Comparison of ENCODE assay signal across 12 cellular contexts in genomic region chr2:127733816-127734537, GRCh38.
DNase-seq lines count a peak whose midpoint lies in the region; ATAC-seq and TF ChIP-seq lines count a peak whose summit lies in the region.
"Had no signal": no experiment of that assay in that cellular context is flagged by ENCODE, and none has a peak within 500 bp of the region (broad histone marks: within the 10 kb centered on the region; RNA-seq: fewer than 3 reads in every experiment).

No MANE protein-coding gene starts in this region.

- peak overlapping the region; percentile 71 to 88 (median 82) for H3K27ac Mint-ChIP-seq in nephron

- peak; percentile 32 for DNase-seq in AG08396 (ENCODE audit: low spot score)
- peak; percentile 17 for DNase-seq in amniotic epithelial cell (ENCODE audit: low read depth)
- peak; percentile 21 for DNase-seq in foreskin melanocyte
- DNase-seq in NK-92 (lab: John Stamatoyannopoulos, UW; ENCODE audit: unreplicated experiment) = no peak
- no peak for DNase-seq in NCI-H187 (lab: John Stamatoyannopoulos, UW)
- DNase-seq in MV-4-11 (lab: John Stamatoyannopoulos, UW) = no peak
- DNase-seq: AML-193, DND-41, H7, NCI-H1930 had no signal

- H3K4me3 Mint-ChIP-seq in nephron = no peak overlapping the region

- H3K4me1 Mint-ChIP-seq in nephron = peaks cover 30% of the 10 kb centered on the region

- H3K9me3 Mint-ChIP-seq in nephron = no peaks in the 10 kb centered on the region

- no peak for TF ChIP-seq CTCF in nephron (IDR thresholded peaks at IDR 0.05; ENCODE audit: unreplicated experiment in 3 of 3)

- H3K27me3 Mint-ChIP-seq in nephron (ENCODE audit: low read depth) = no peaks in the 10 kb centered on the region

- peaks cover 4% of the 10 kb centered on the region for H3K36me3 Mint-ChIP-seq in nephron (ENCODE audit: low read depth)

- ATAC-seq in HG03571 (IDR thresholded peaks at IDR 0.05; ENCODE audit: unreplicated experiment) = no peak

Comparison
In these comparisons a context has a peak if more than half of its experiments do, and no peak if none do; other contexts are left out.
1. DNase-seq: peak in AG08396 (single experiment), amniotic epithelial cell (single experiment) and foreskin melanocyte (single experiment); none in NK-92 (single experiment), NCI-H187 (0 of 2) and MV-4-11 (single experiment).